In genomic region chr13:44576396-44577235, GRCh38 we compare ENCODE assay signal across 8 cellular contexts. TPM values are rescaled to one million over a fixed set of nuclear protein-coding genes. Genes with fewer than 3 reads are reported as not detected.
A peak's percentile ranks its signal among the peaks of the same experiment; 100 is the strongest.
DNase-seq lines count a peak whose midpoint lies in the region; FAIRE-seq and TF ChIP-seq lines count a peak whose summit lies in the region.

No MANE protein-coding gene starts in this region.

- H3K36me3 ChIP-seq in PC-9 (ENCODE audit: low read depth) (peaks cover 34% of the 10 kb centered on the region), right atrium auricular region (no peaks in the 10 kb centered on the region)

- TF ChIP-seq CTCF in HFF-Myc (IDR thresholded peaks at IDR 0.05; ENCODE audit: low read depth, low read length, missing control alignments) (no peak), PC-9 (conservative IDR thresholded peaks at IDR 0.05) (no peak), right atrium auricular region (IDR thresholded peaks at IDR 0.05) (no peak)

- H3K4me3 ChIP-seq in HFF-Myc (replicated peaks; ENCODE audit: low read depth, low read length), result peak overlapping the region; percentile 86
- peak overlapping the region; percentile 94 for H3K4me3 ChIP-seq in PC-9
- H3K4me3 ChIP-seq in right atrium auricular region, result peak overlapping the region; percentile 82 to 90
- peak overlapping the region; percentile 77 for H3K4me3 ChIP-seq in skeletal muscle cell (ENCODE audit: low read depth, low read length)

- no peaks in the 10 kb centered on the region for H3K27me3 ChIP-seq in PC-9 (ENCODE audit: insufficient read depth, low read depth)
- no peaks in the 10 kb centered on the region for H3K27me3 ChIP-seq in right atrium auricular region

- no peaks in the 10 kb centered on the region for H3K9me2 ChIP-seq in PC-9 (ENCODE audit: insufficient read depth)

- FAIRE-seq in GM12891 (lab: Jason Lieb, UNC), result no peak

- H3K4me1 ChIP-seq in PC-9 (replicated peaks; ENCODE audit: insufficient read depth) (peaks cover 36% of the 10 kb centered on the region), right atrium auricular region (peaks cover 0 to 47% of the 10 kb centered on the region in 2 donors)

- H4K20me1 ChIP-seq in PC-9 (ENCODE audit: insufficient read depth), result peaks cover 19% of the 10 kb centered on the region

- intact Hi-C loops in PC-9 (cut with micrococcal nuclease; ENCODE audit: unreplicated experiment), result loop anchor here (1.0 to 5.0 kb wide), 7 partner anchors 54 to 341 kb away; no protein-coding TSS in a partner anchor

- H3K4me3 Mint-ChIP-seq in activated naive CD8-positive, alpha-beta T cell, result peak overlapping the region; percentile 92

- H3K9me3 ChIP-seq in PC-9 (ENCODE audit: insufficient read depth, low read depth), result no peaks in the 10 kb centered on the region
- H3K9me3 ChIP-seq in right atrium auricular region, result no peaks in the 10 kb centered on the region

- no peaks in the 10 kb centered on the region for H3K27me3 Mint-ChIP-seq in activated naive CD8-positive, alpha-beta T cell

- H3K9me3 Mint-ChIP-seq in activated naive CD8-positive, alpha-beta T cell (ENCODE audit: low read depth), result no peaks in the 10 kb centered on the region

- DNase-seq in GM12891 (ENCODE audit: insufficient read length, low spot score) (peak; percentile 23), HFF-Myc (ENCODE audit: extremely low read depth, low read depth) (no peak), PC-9 (peak in 1 of 2 experiments; percentile 10), right atrium auricular region (ENCODE audit: low spot score) (no peak), skeletal muscle cell (ENCODE audit: low read depth) (no peak), mucosa of gallbladder (ENCODE audit: low spot score) (no peak), NCI-H2107 treated with DMSO at 0.1 percent for 48 hours (lab: John Stamatoyannopoulos, UW; ENCODE audit: unreplicated experiment) (no peak)

- TSS peak; percentile 25 for BruUV-seq in PC-9 (replicated peaks; lab: Mats Ljungman, UMichigan)

- peaks cover 55% of the 10 kb centered on the region for H3K79me2 ChIP-seq in PC-9 (ENCODE audit: low read depth)

- H3K4me2 ChIP-seq in PC-9, result peak overlapping the region; percentile 94

- CTCF ChIA-PET in PC-9 (lab: Charles Lee), result interaction anchor here (0.6 kb wide), 1 partner anchor 27 kb away, joined by 5 read pairs; no protein-coding TSS in a partner anchor

- H3F3A ChIP-seq in PC-9 (ENCODE audit: insufficient read depth, low read depth), result peaks cover 30% of the 10 kb centered on the region

- peak overlapping the region; percentile 64 for H2AFZ ChIP-seq in PC-9

- H3K36me3 Mint-ChIP-seq in activated naive CD8-positive, alpha-beta T cell, result peaks cover 2% of the 10 kb centered on the region

- POLR2A ChIA-PET in PC-9 (lab: Charles Lee; ENCODE audit: unreplicated experiment), result no interaction called here

- peak overlapping the region; percentile 97 for H3K27ac ChIP-seq in PC-9
- peak overlapping the region; percentile 97 to 100 for H3K27ac ChIP-seq in right atrium auricular region

- no peak for TF ChIP-seq POLR2A in GM12891 (IDR thresholded peaks at IDR 0.05; ENCODE audit: low read depth, low read length)

- H3K4me1 Mint-ChIP-seq in activated naive CD8-positive, alpha-beta T cell (ENCODE audit: low read depth), result peaks cover 48% of the 10 kb centered on the region

- H3K27ac Mint-ChIP-seq in activated naive CD8-positive, alpha-beta T cell, result peak overlapping the region; percentile 87

TF ChIP-seq in GM12891, 5 proteins besides CTCF, POLR2A, EP300 and RAD21:
- TF ChIP-seq POU2F2 (IDR thresholded peaks at IDR 0.05; ENCODE audit: low read depth, low read length) (no peak), POLR2AphosphoS5 (IDR thresholded peaks at IDR 0.05; ENCODE audit: low read depth, low read length) (no peak), TAF1 (IDR thresholded peaks at IDR 0.05; ENCODE audit: low read depth, low read length) (no peak; the same call in 1 of the 2 replicates), SPI1 (IDR thresholded peaks at IDR 0.05; ENCODE audit: low read depth, low read length) (no peak), PAX5 (IDR thresholded peaks at IDR 0.05; ENCODE audit: insufficient read depth, low read length, severe bottlenecking) (no peak)
TF ChIP-seq in GM12891: peak in this region for 0.

RNA-seq across cellular contexts. Expression of gene TSC22D1, which starts 0.5 kb away (rescaled TPM):
- polyA plus RNA-seq in GM12891 (2012; ENCODE audit: low read depth, missing spikeins), result 1.7 TPM
- total RNA-seq in PC-9 (2021), result 76.2 and 79.2 TPM in 2 replicates
- total RNA-seq in right atrium auricular region, result 100 to 1,000 TPM; 110 to 159 TPM
- 185 TPM for total RNA-seq in mucosa of gallbladder
